1 cellular context compared by ENCODE assay signal in genomic region chr10:78042752-78043104, GRCh38.
TF ChIP-seq lines count a peak whose summit lies in the region.

No MANE protein-coding gene starts in this region.

TF ChIP-seq in HEK293, 187 proteins besides CTCF, POLR2A, EP300 and RAD21 (continued from another document):
- TF ChIP-seq, protein P1, sequence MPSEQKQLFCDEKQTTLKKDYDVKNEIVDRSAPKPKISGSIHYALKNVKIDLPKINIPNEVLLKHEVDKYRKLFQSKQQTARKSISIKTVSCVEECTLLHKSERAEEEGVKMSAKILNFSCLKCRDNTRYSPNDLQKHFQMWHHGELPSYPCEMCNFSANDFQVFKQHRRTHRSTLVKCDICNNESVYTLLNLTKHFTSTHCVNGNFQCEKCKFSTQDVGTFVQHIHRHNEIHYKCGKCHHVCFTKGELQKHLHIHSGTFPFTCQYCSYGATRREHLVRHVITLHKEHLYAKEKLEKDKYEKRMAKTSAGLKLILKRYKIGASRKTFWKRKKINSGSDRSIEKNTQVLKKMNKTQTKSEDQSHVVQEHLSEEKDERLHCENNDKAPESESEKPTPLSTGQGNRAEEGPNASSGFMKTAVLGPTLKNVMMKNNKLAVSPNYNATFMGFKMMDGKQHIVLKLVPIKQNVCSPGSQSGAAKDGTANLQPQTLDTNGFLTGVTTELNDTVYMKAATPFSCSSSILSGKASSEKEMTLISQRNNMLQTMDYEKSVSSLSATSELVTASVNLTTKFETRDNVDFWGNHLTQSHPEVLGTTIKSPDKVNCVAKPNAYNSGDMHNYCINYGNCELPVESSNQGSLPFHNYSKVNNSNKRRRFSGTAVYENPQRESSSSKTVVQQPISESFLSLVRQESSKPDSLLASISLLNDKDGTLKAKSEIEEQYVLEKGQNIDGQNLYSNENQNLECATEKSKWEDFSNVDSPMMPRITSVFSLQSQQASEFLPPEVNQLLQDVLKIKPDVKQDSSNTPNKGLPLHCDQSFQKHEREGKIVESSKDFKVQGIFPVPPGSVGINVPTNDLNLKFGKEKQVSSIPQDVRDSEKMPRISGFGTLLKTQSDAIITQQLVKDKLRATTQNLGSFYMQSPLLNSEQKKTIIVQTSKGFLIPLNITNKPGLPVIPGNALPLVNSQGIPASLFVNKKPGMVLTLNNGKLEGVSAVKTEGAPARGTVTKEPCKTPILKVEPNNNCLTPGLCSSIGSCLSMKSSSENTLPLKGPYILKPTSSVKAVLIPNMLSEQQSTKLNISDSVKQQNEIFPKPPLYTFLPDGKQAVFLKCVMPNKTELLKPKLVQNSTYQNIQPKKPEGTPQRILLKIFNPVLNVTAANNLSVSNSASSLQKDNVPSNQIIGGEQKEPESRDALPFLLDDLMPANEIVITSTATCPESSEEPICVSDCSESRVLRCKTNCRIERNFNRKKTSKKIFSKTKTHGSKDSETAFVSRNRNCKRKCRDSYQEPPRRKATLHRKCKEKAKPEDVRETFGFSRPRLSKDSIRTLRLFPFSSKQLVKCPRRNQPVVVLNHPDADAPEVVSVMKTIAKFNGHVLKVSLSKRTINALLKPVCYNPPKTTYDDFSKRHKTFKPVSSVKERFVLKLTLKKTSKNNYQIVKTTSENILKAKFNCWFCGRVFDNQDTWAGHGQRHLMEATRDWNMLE (tag by site-specific recombination; conservative IDR thresholded peaks at IDR 0.05; ENCODE audit: low read depth): no peak
TF ChIP-seq in HEK293: peak in this region for 1.
